In the genomic region with DNA sequence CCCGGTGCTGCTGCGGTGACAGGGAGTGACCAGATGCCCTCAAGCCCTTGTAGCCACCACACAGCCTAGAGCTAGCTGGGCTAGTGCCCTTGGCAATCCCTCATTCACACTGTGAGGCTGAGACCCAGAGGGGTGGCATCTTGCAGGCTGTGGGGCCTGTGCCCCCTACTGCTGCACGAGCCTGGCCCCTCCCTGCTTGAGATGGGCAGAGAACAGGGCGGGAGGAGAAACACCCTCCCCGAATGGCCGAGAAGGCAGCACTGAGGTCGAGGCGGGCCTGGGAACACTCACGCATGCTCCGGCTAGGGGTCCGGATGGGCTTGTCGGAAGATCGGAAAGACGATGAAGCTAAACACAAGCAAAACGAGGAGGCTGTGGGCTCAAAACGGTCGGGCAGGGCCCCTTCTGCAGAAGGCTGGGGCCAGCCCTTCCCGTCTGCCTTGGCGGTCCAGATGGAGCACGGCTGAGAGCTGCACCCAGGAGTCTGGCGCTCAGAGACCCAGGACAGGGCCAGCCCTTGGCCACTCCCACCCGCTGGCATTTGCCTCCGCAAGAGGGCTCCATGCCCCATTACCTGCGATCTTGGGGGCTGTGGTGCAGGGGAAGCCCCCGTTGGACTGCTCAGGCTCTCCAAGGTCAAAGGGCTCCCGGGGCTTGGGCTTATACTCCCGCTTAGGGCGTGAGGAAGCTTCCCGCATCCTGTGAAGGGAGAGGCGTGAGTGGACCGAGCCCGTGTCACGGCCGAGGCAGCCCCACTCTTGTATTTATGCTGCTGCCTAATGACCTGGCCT, we compare ENCODE assay signal across 16 cellular contexts. TPM values are rescaled to one million over a fixed set of nuclear protein-coding genes. Genes with fewer than 3 reads are reported as not detected.
A peak's percentile ranks its signal among the peaks of the same experiment; 100 is the strongest.
DNase-seq lines count a peak whose midpoint lies in the region; ATAC-seq and TF ChIP-seq lines count a peak whose summit lies in the region.
"Had no signal": no experiment of that assay in that cellular context is flagged by ENCODE, and none has a peak within 500 bp of the region (broad histone marks: within the 10 kb centered on the region; RNA-seq: fewer than 3 reads in every experiment).

No MANE protein-coding gene starts in this region.

- no peak overlapping the region for H3K4me3 Mint-ChIP-seq in Caco-2 (ENCODE audit: unreplicated experiment)
- H3K4me3 Mint-ChIP-seq: activated CD4-positive, alpha-beta memory T cell treated with anti-CD3 and anti-CD28 coated beads for 36 hours; IgD-negative memory B cell had no signal

- no peaks in the 10 kb centered on the region for H3K9me3 Mint-ChIP-seq in Caco-2 (ENCODE audit: unreplicated experiment)
- H3K9me3 Mint-ChIP-seq: activated CD4-positive, alpha-beta memory T cell treated with anti-CD3 and anti-CD28 coated beads for 36 hours; activated T-helper 2 cell treated with anti-CD3 and anti-CD28 coated beads, Interferon-gamma antibody, Interleukin-2, Interleukin-4, amounts not matched to agents 10 μg/mL and 5 μg/mL and 100 μg/mL, durations not matched to agents 14 hours and 24 hours and 36 hours; IgD-negative memory B cell had no signal

- no peaks in the 10 kb centered on the region for H3K9me3 ChIP-seq in Caco-2
- no peaks in the 10 kb centered on the region for H3K9me3 ChIP-seq in RWPE2 (ENCODE audit: severe bottlenecking)
- H3K9me3 ChIP-seq in mesenchymal stem cell (ENCODE audit: control insufficient read depth, low read length): no peaks in the 10 kb centered on the region
- H3K9me3 ChIP-seq: SJSA1 had no signal

- no peak overlapping the region for H3K18ac ChIP-seq in mesenchymal stem cell (ENCODE audit: low read depth in 1 of 2, low read length in 2 of 2)

- H3K27ac Mint-ChIP-seq in Caco-2 (ENCODE audit: unreplicated experiment): peak overlapping the region; percentile 82
- H3K27ac Mint-ChIP-seq: activated CD4-positive, alpha-beta memory T cell treated with anti-CD3 and anti-CD28 coated beads for 36 hours; activated T-helper 2 cell treated with anti-CD3 and anti-CD28 coated beads, Interferon-gamma antibody, Interleukin-2, Interleukin-4, amounts not matched to agents 10 μg/mL and 5 μg/mL and 100 μg/mL, durations not matched to agents 14 hours and 24 hours and 36 hours had no signal

- H2BK12ac ChIP-seq in mesenchymal stem cell (ENCODE audit: low read length in 2 of 2): no peak overlapping the region

- no peak overlapping the region for H3K23ac ChIP-seq in mesenchymal stem cell (ENCODE audit: low read length in 2 of 2)

- no peak overlapping the region for H4K91ac ChIP-seq in mesenchymal stem cell (ENCODE audit: low read length)

- no peak overlapping the region for H3K4me2 ChIP-seq in mesenchymal stem cell (ENCODE audit: low read length, poor library complexity, severe bottlenecking)

- H3K27ac ChIP-seq in RWPE2 (ENCODE audit: poor library complexity, severe bottlenecking) (no peak overlapping the region), mesenchymal stem cell (ENCODE audit: low read length, poor library complexity, severe bottlenecking) (no peak overlapping the region)
- H3K27ac ChIP-seq: SJSA1 had no signal

- no peak overlapping the region for H3K14ac ChIP-seq in mesenchymal stem cell (ENCODE audit: low read length in 2 of 2)

- POLR2A ChIA-PET in Caco-2 (lab: Charles Lee): interaction anchor here (0.6 kb wide), 1 partner anchor 46 kb away, joined by 10 read pairs; no protein-coding TSS in a partner anchor

- no peak overlapping the region for H2BK5ac ChIP-seq in mesenchymal stem cell (ENCODE audit: low read depth, low read length, poor library complexity, severe bottlenecking)

- no peak overlapping the region for H3K4ac ChIP-seq in mesenchymal stem cell (ENCODE audit: low read depth in 1 of 2, low read length in 2 of 2)

- H3K36me3 Mint-ChIP-seq in Caco-2 (ENCODE audit: insufficient read depth, unreplicated experiment): peaks cover 92% of the 10 kb centered on the region
- H3K36me3 Mint-ChIP-seq: IgD-negative memory B cell had no signal

- intact Hi-C loops in Caco-2 (cut with micrococcal nuclease; ENCODE audit: unreplicated experiment): loop anchor here (5.0 kb wide), 1 partner anchor 40 kb away; a partner anchor contains a TSS

- ATAC-seq in RWPE2 (ENCODE audit: low read depth) (no peak), GM18868 (IDR thresholded peaks at IDR 0.05; ENCODE audit: unreplicated experiment) (no peak)

- H3K36me3 ChIP-seq in Caco-2 (ENCODE audit: control insufficient read depth, insufficient read depth, low read length): peaks cover 3% of the 10 kb centered on the region
- H3K36me3 ChIP-seq in RWPE2 (ENCODE audit: low read depth): peaks cover 54% of the 10 kb centered on the region
- H3K36me3 ChIP-seq in mesenchymal stem cell (ENCODE audit: control insufficient read depth in 1 of 2, insufficient read depth in 2 of 2, low read depth in 1 of 2, low read length in 2 of 2): peaks cover 81 to 96% of the 10 kb centered on the region in 2 experiments

- no peak overlapping the region for H2BK15ac ChIP-seq in mesenchymal stem cell (ENCODE audit: low read depth, poor library complexity, severe bottlenecking)

- H2AFZ ChIP-seq in mesenchymal stem cell (ENCODE audit: low read depth, low read length): no peak overlapping the region

- no TSS peak for BruUV-seq in Caco-2 (replicated peaks; lab: Mats Ljungman, UMichigan)

- no peaks in the 10 kb centered on the region for H3K27me3 ChIP-seq in Caco-2 (replicated peaks; ENCODE audit: control insufficient read depth, insufficient read depth, low read length)
- H3K27me3 ChIP-seq in RWPE2 (ENCODE audit: insufficient read depth, poor library complexity, severe bottlenecking): no peaks in the 10 kb centered on the region
- H3K27me3 ChIP-seq in mesenchymal stem cell (ENCODE audit: control insufficient read depth in 1 of 2, insufficient read depth in 1 of 2, low read length in 2 of 2): no peaks in the 10 kb centered on the region
- H3K27me3 ChIP-seq: SJSA1 had no signal

- H3K79me1 ChIP-seq in mesenchymal stem cell (replicated peaks; ENCODE audit: low read length, poor library complexity, severe bottlenecking): peaks cover 24% of the 10 kb centered on the region

- WGBS in mesenchymal stem cell: 93% methylated on average over 34 of the region's 34 CpGs

- no peaks in the 10 kb centered on the region for H3K4me1 Mint-ChIP-seq in Caco-2 (ENCODE audit: low read depth, unreplicated experiment)

- H2AK5ac ChIP-seq in mesenchymal stem cell (ENCODE audit: low read length, severe bottlenecking): no peak overlapping the region

- DNase-seq in Caco-2 (no peak), RWPE2 (ENCODE audit: low spot score) (peak; percentile 45), mesenchymal stem cell (no peak), superior temporal gyrus (ENCODE audit: extremely low spot score) (no peak), COR-L47 (lab: John Stamatoyannopoulos, UW) (no peak)
- DNase-seq: DMS153; head of caudate nucleus; kidney glomerular epithelial cell; NCI-H1105; stimulated activated CD4-positive, alpha-beta T cell treated with anti-CD3 and anti-CD28 coated beads, Interleukin-15, amount 100 ng/mL, for 24 hours had no signal

- no peaks in the 10 kb centered on the region for H3K27me3 Mint-ChIP-seq in Caco-2 (ENCODE audit: insufficient read depth, unreplicated experiment)
- H3K27me3 Mint-ChIP-seq: activated CD4-positive, alpha-beta memory T cell treated with anti-CD3 and anti-CD28 coated beads for 36 hours; IgD-negative memory B cell had no signal

- H3K9ac ChIP-seq in mesenchymal stem cell (ENCODE audit: low read length): no peak overlapping the region

- TF ChIP-seq CTCF in Caco-2 (IDR thresholded peaks at IDR 0.05; ENCODE audit: insufficient read depth in 1 of 2, low read depth in 1 of 2, low read length in 1 of 2, severe bottlenecking in 1 of 2, unreplicated experiment in 1 of 2) (no peak), RWPE2 (IDR thresholded peaks at IDR 0.05; ENCODE audit: poor library complexity, severe bottlenecking) (no peak)

- CTCF ChIA-PET in Caco-2 (lab: Charles Lee): interaction anchor here (0.6 to 1.9 kb wide), 6 partner anchors 10 to 95 kb away, joined by 3 to 14 read pairs (median 4); a partner anchor contains a TSS

- H3K4me1 ChIP-seq in Caco-2 (0 out of 2 replicates have a peak, but pooled peaks cover 4% of the 10 kb centered on the region), RWPE2 (ENCODE audit: insufficient read depth, poor library complexity, severe bottlenecking) (no peaks in the 10 kb centered on the region), mesenchymal stem cell (ENCODE audit: control insufficient read depth, insufficient read depth, low read depth, low read length) (peaks cover 53% of the 10 kb centered on the region)
- H3K4me1 ChIP-seq: SJSA1 had no signal

- H4K8ac ChIP-seq in mesenchymal stem cell (ENCODE audit: low read length): peak overlapping the region; percentile 10

- H2BK120ac ChIP-seq in mesenchymal stem cell (ENCODE audit: low read depth, low read length): no peak overlapping the region

- H3K4me3 ChIP-seq in Caco-2 (ENCODE audit: low read depth, low read length) (no peak overlapping the region), RWPE2 (ENCODE audit: severe bottlenecking) (no peak overlapping the region), mesenchymal stem cell (ENCODE audit: insufficient read depth in 1 of 2, low read depth in 1 of 2, low read length in 2 of 2) (no peak overlapping the region)
- H3K4me3 ChIP-seq: SJSA1 had no signal

RNA-seq across cellular contexts. Expression of a gene that starts 18.9 kb away (rescaled TPM):
- 34.9 and 35.7 TPM in 2 replicates for total RNA-seq in Caco-2 (2022)
- 6.9 TPM for polyA plus RNA-seq in mesenchymal stem cell (2013, experiment 1 of 2)
- 6.1 TPM for polyA plus RNA-seq in mesenchymal stem cell (2013, experiment 2 of 2)

RNA-seq across cellular contexts. Expression of a gene that starts 23.6 kb away (rescaled TPM):
- total RNA-seq in Caco-2 (2022): 70.7 and 71.6 TPM in 2 replicates
- polyA plus RNA-seq in mesenchymal stem cell (2013, experiment 1 of 2): 2.0 TPM
- polyA plus RNA-seq in mesenchymal stem cell (2013, experiment 2 of 2): 2.5 TPM
- polyA plus RNA-seq: IgD-negative memory B cell had no signal

RNA-seq across cellular contexts. Expression of a gene that starts 38.1 kb away (rescaled TPM):
- 91.3 and 91.5 TPM in 2 replicates for total RNA-seq in Caco-2 (2022)
- 108 TPM for polyA plus RNA-seq in mesenchymal stem cell (2013, experiment 1 of 2)
- 106 TPM for polyA plus RNA-seq in mesenchymal stem cell (2013, experiment 2 of 2)

RNA-seq across cellular contexts. Expression of a gene that starts 40.2 kb away (rescaled TPM):
- 53.9 and 63.1 TPM in 2 replicates for total RNA-seq in Caco-2 (2022)
- polyA plus RNA-seq in mesenchymal stem cell (2013, experiment 1 of 2): 7.6 TPM
- polyA plus RNA-seq in mesenchymal stem cell (2013, experiment 2 of 2): 6.3 TPM

RNA-seq across cellular contexts. Expression of a gene that starts 57.8 kb away (rescaled TPM):
- total RNA-seq in Caco-2 (2022): 9.0 and 15.6 TPM in 2 replicates
- polyA plus RNA-seq in mesenchymal stem cell (2013, experiment 1 of 2): 3.4 TPM
- 2.6 TPM for polyA plus RNA-seq in mesenchymal stem cell (2013, experiment 2 of 2)
- polyA plus RNA-seq: aorta had no signal
